In the genomic region with DNA sequence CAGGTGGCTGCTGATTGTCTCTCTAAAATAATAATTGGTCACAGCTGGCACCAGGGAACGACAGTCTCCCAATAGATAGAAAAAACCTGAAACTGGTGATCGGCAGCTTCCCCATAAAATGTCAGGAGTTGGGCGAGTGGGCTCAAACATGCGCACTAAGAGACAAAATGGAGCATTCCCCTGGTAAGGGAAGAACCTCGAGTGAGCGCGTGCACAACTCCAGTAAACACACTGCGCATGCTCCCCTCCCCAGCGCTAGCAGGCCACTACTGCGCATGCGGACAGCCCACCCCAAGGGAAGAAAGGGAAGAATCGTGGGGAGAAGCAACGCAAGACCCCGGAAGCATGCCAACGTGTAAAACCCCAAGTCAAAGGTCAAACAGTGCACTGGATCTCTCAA, we compare ENCODE assay signal across 34 cellular contexts. TPM values are rescaled to one million over a fixed set of nuclear protein-coding genes. Genes with fewer than 3 reads are reported as not detected.
"Had no signal": no experiment of that assay in that cellular context is flagged by ENCODE, and none has a peak within 500 bp of the region (broad histone marks: within the 10 kb centered on the region; RNA-seq: fewer than 3 reads in every experiment).

No MANE protein-coding gene starts in this region.

- H3K27me3 Mint-ChIP-seq: activated CD4-positive, alpha-beta T cell treated with anti-CD3 and anti-CD28 coated beads for 36 hours; natural killer cell treated with Interleukin-12 subunit alpha and Interleukin-12 subunit beta and Interleukin-15 and Interleukin-18, amount 100 ng/mL, for 72 hours; stimulated activated naive CD8-positive, alpha-beta T cell treated with anti-CD3 and anti-CD28 coated beads, Interleukin-15, Interleukin-2, amounts not matched to agents 100 ng/mL and 50 ng/mL, for 24 hours; T-cell had no signal

- H3K27ac ChIP-seq: breast epithelium, gastroesophageal sphincter, neutrophil, right lobe of liver, upper lobe of left lung had no signal

- H3K36me3 ChIP-seq: breast epithelium, gastroesophageal sphincter, ovary, right lobe of liver, upper lobe of left lung had no signal

- H3K4me3 ChIP-seq: breast epithelium, gastroesophageal sphincter, ovary, right lobe of liver, upper lobe of left lung had no signal

- H3K27ac Mint-ChIP-seq: activated naive CD4-positive, alpha-beta T cell treated with anti-CD3 and anti-CD28 coated beads for 36 hours; activated T-helper 1 cell treated with anti-CD3 and anti-CD28 coated beads, Interleukin-12 subunit alpha, Interleukin-12 subunit beta, Interleukin-2, Interleukin-4 antibody, amounts not matched to agents 30 ng/mL and 10 ng/mL and 1 ng/mL, durations not matched to agents 14 hours and 24 hours and 36 hours; stimulated activated effector memory CD8-positive, alpha-beta T cell treated with anti-CD3 and anti-CD28 coated beads, Interleukin-12 subunit alpha, Interleukin-12 subunit beta, amount 100 ng/mL, for 72 hours; stimulated activated naive CD8-positive, alpha-beta T cell treated with anti-CD3 and anti-CD28 coated beads, Interleukin-15, Interleukin-2, amounts not matched to agents 100 ng/mL and 50 ng/mL, for 24 hours; T-helper 2 cell treated with Interferon-gamma antibody and Interleukin-4, amounts not matched to agents 5 μg/mL and 100 μg/mL, for 36 hours had no signal

- H3K9me3 ChIP-seq: breast epithelium, gastroesophageal sphincter, neutrophil, ovary, right lobe of liver, upper lobe of left lung had no signal

- H3K4me3 Mint-ChIP-seq: activated CD4-positive, alpha-beta T cell treated with anti-CD3 and anti-CD28 coated beads for 36 hours; activated T-helper 1 cell treated with anti-CD3 and anti-CD28 coated beads, Interleukin-12 subunit alpha, Interleukin-12 subunit beta, Interleukin-2, Interleukin-4 antibody, amounts not matched to agents 30 ng/mL and 10 ng/mL and 1 ng/mL, durations not matched to agents 14 hours and 24 hours and 36 hours; immature natural killer cell; natural killer cell treated with Interleukin-12 subunit alpha and Interleukin-12 subunit beta and Interleukin-15 and Interleukin-18, amount 100 ng/mL, for 72 hours; stimulated activated effector memory CD8-positive, alpha-beta T cell treated with anti-CD3 and anti-CD28 coated beads, Interleukin-12 subunit alpha, Interleukin-12 subunit beta, amount 100 ng/mL, for 72 hours; T-helper 2 cell treated with Interferon-gamma antibody and Interleukin-4, amounts not matched to agents 5 μg/mL and 100 μg/mL, for 36 hours had no signal

- DNase-seq: activated CD4-positive, alpha-beta T cell treated with anti-CD3 and anti-CD28 coated beads for 36 hours; activated CD4-positive, alpha-beta T cell treated with anti-CD3 and anti-CD28 coated beads, Interleukin-2, amount 50 U/mL, for 4 hours; activated CD4-positive, CD25-positive, alpha-beta regulatory T cell; activated effector memory CD4-positive, alpha-beta T cell treated with anti-CD3 and anti-CD28 coated beads, Interleukin-2, amount 50 U/mL, for 16 hours; activated T-cell treated with anti-CD3 and anti-CD28 coated beads, Interleukin-2, amount 50 U/mL, for 1 hour; amniotic stem cell; central memory CD4-positive, alpha-beta T cell; dermis blood vessel endothelial cell; effector CD8-positive, alpha-beta T cell; hypothalamus; immature natural killer cell; kidney; left colon; mammary epithelial cell; right lobe of liver; stimulated activated CD4-positive, alpha-beta T cell treated with anti-CD3 and anti-CD28 coated beads, Interleukin-12 subunit alpha, Interleukin-12 subunit beta, amount 100 ng/mL, for 4 hours; stimulated activated CD4-positive, alpha-beta T cell treated with anti-CD3 and anti-CD28 coated beads, Interleukin-4, amount 100 ng/mL, for 1 hour; T-cell had no signal

- H3K27me3 ChIP-seq: breast epithelium, gastroesophageal sphincter, neutrophil, ovary, right lobe of liver, upper lobe of left lung had no signal

- ATAC-seq: activated CD4-positive, alpha-beta T cell treated with anti-CD3 and anti-CD28 coated beads for 36 hours; gastroesophageal sphincter; left colon; natural killer cell treated with Interleukin-12 subunit alpha and Interleukin-12 subunit beta and Interleukin-15 and Interleukin-18, amount 100 ng/mL, for 72 hours; right lobe of liver; stimulated activated effector memory CD8-positive, alpha-beta T cell treated with anti-CD3 and anti-CD28 coated beads, Interleukin-12 subunit alpha, Interleukin-12 subunit beta, amount 100 ng/mL, for 72 hours; T-cell had no signal

- H3K4me1 Mint-ChIP-seq: immature natural killer cell had no signal

- H3K36me3 Mint-ChIP-seq: immature natural killer cell; natural killer cell treated with Interleukin-12 subunit alpha and Interleukin-12 subunit beta and Interleukin-15 and Interleukin-18, amount 100 ng/mL, for 72 hours; stimulated activated effector memory CD8-positive, alpha-beta T cell treated with anti-CD3 and anti-CD28 coated beads, Interleukin-12 subunit alpha, Interleukin-12 subunit beta, amount 100 ng/mL, for 72 hours; T-cell had no signal

- H3K4me1 ChIP-seq: breast epithelium, gastroesophageal sphincter, upper lobe of left lung had no signal

RNA-seq across cellular contexts. Expression of gene TMC3, which starts 42.4 kb away (rescaled TPM):
- total RNA-seq: activated CD4-positive, alpha-beta T cell treated with anti-CD3 and anti-CD28 coated beads for 36 hours; activated naive CD4-positive, alpha-beta T cell treated with anti-CD3 and anti-CD28 coated beads for 36 hours; activated T-helper 1 cell treated with anti-CD3 and anti-CD28 coated beads, Interleukin-12 subunit alpha, Interleukin-12 subunit beta, Interleukin-2, Interleukin-4 antibody, amounts not matched to agents 30 ng/mL and 10 ng/mL and 1 ng/mL, durations not matched to agents 14 hours and 24 hours and 36 hours; dermis blood vessel endothelial cell; epithelial cell of proximal tubule; kidney; left colon; liver; mammary epithelial cell; natural killer cell treated with Interleukin-12 subunit alpha and Interleukin-12 subunit beta and Interleukin-15 and Interleukin-18, amount 100 ng/mL, for 72 hours; renal cortical epithelial cell; skeletal muscle tissue; subcutaneous adipose tissue; T-cell; upper lobe of left lung had no signal
- polyA plus RNA-seq: mammary epithelial cell, ovary had no signal
